ENCODE assay signal across 14 cellular contexts in the genomic region with DNA sequence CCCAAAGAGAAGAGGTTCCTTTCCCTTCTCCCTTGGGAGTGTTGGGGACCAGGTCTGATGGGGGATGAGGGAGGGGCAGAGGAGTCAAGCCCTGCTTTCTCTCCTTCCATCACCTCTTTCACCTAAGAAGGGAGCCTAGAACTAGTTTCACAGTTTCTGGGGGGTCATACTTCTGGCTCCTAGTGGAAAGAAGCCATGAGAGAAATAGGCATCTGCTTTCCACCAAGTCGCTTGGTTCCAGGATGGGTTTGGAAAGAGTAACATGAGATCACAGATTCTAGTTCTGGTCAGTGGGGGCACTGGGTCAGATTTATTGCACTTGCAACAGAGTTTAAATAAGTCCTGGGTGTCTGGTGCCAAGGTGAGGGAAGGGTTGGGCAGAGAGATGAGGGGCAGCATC. TPM values are rescaled to one million over a fixed set of nuclear protein-coding genes. Genes with fewer than 3 reads are reported as not detected.
"Had no signal": no experiment of that assay in that cellular context is flagged by ENCODE, and none has a peak within 500 bp of the region (broad histone marks: within the 10 kb centered on the region; RNA-seq: fewer than 3 reads in every experiment).

No MANE protein-coding gene starts in this region.

- DNase-seq: activated B cell treated with CpG ODN at 0.5 μM for 24 hours; activated CD8-positive, alpha-beta memory T cell treated with anti-CD3 and anti-CD28 coated beads, Interleukin-2, amount 50 U/mL, for 48 hours; cortex of kidney; stimulated activated naive CD4-positive, alpha-beta T cell treated with Interleukin-2 at 50 U/mL for 16 hours had no signal

- H3K9me3 ChIP-seq: left lung, thoracic aorta, vagina had no signal

- H3K4me3 ChIP-seq: left lung, lung, thoracic aorta, vagina had no signal

- H3K27me3 Mint-ChIP-seq: activated B cell treated with CpG ODN at 0.5 μM for 24 hours; activated CD4-positive, alpha-beta T cell treated with anti-CD3 and anti-CD28 coated beads for 36 hours; type B pancreatic cell had no signal

- H3K9me3 Mint-ChIP-seq: activated B cell treated with CpG ODN at 0.5 μM for 24 hours; activated T-cell treated with anti-CD3 and anti-CD28 coated beads, Interleukin-2, amount 50 U/mL, for 4 hours; neural crest cell; type B pancreatic cell had no signal

- H3K27ac Mint-ChIP-seq: activated B cell treated with CpG ODN at 0.5 μM for 24 hours; activated CD4-positive, alpha-beta T cell treated with anti-CD3 and anti-CD28 coated beads for 36 hours; progenitor cell of endocrine pancreas had no signal

- H3K27me3 ChIP-seq: left lung, vagina had no signal

- H3K4me3 Mint-ChIP-seq: activated B cell treated with CpG ODN at 0.5 μM for 24 hours; activated CD4-positive, alpha-beta T cell treated with anti-CD3 and anti-CD28 coated beads for 36 hours; activated T-cell treated with anti-CD3 and anti-CD28 coated beads, Interleukin-2, amount 50 U/mL, for 4 hours had no signal

- H3K27ac ChIP-seq: vagina had no signal

- ATAC-seq: activated T-cell treated with anti-CD3 and anti-CD28 coated beads, Interleukin-2, amount 50 U/mL, for 4 hours had no signal

RNA-seq across cellular contexts. Expression of a gene that starts 30.7 kb away (rescaled TPM):
- total RNA-seq: activated B cell treated with CpG ODN at 0.5 μM for 24 hours, neural crest cell, osteocyte, progenitor cell of endocrine pancreas, vagina had no signal
